Comparison of ENCODE assay signal across 30 cellular contexts in the genomic region with DNA sequence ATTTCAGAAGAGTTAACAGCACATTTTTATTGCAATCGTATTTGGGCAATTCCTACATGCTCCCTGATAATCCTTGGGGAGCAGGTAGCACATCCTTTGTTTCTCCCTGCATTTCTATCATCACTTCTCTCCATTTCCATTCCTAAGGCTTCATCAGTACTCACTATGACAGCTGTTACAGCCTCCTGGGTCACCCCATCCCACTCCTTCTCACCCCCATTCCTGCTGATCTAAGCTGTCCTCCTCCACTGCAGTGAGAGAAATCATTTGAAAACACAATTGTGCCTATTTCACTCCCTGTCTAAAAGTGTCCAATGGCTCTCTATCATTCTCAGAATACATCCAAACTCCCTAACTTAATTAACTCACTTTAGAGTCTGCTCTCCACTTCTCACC. TPM values are rescaled to one million over a fixed set of nuclear protein-coding genes. Genes with fewer than 3 reads are reported as not detected.
"Had no signal": no experiment of that assay in that cellular context is flagged by ENCODE, and none has a peak within 500 bp of the region (broad histone marks: within the 10 kb centered on the region; RNA-seq: fewer than 3 reads in every experiment).

No MANE protein-coding gene starts in this region.

- H3K27me3 ChIP-seq: ascending aorta, breast epithelium, esophagus muscularis mucosa, gastrocnemius medialis, heart left ventricle had no signal

- DNase-seq: activated CD4-positive, alpha-beta memory T cell treated with anti-CD3 and anti-CD28 coated beads for 36 hours; activated CD4-positive, alpha-beta T cell treated with anti-CD3 and anti-CD28 coated beads for 36 hours; activated CD4-positive, alpha-beta T cell treated with anti-CD3 and anti-CD28 coated beads, Interleukin-2, amount 10 ng/mL, durations not matched to agents 24 days and 14 days; activated CD4-positive, CD25-positive, alpha-beta regulatory T cell; activated CD4-positive, CD25-positive, alpha-beta regulatory T cell treated with anti-CD3 and anti-CD28 coated beads, Interleukin-2, amount 50 U/mL, for 72 hours; activated CD8-positive, alpha-beta memory T cell treated with anti-CD3 and anti-CD28 coated beads, Interleukin-2, amount 10 ng/mL, durations not matched to agents 7 days and 5 days; activated CD8-positive, alpha-beta memory T cell treated with anti-CD3 and anti-CD28 coated beads, Interleukin-2, amount 50 U/mL, for 4 hours; activated CD8-positive, alpha-beta T cell treated with anti-CD3 and anti-CD28 coated beads, Interleukin-2, amount 10 ng/mL, durations not matched to agents 7 days and 5 days; activated gamma-delta T cell; activated naive CD4-positive, alpha-beta T cell; activated naive CD4-positive, alpha-beta T cell treated with anti-CD3 and anti-CD28 coated beads, Interleukin-2, amount 10 ng/mL, durations not matched to agents 7 days and 5 days; activated naive CD8-positive, alpha-beta T cell treated with anti-CD3 and anti-CD28 coated beads, Interleukin-2, amount 10 ng/mL, durations not matched to agents 7 days and 5 days; activated T-cell treated with anti-CD3 and anti-CD28 coated beads, Interleukin-2, amount 50 U/mL, for 1 hour; activated T-cell treated with anti-CD3 and anti-CD28 coated beads, Interleukin-2, amount 50 U/mL, for 72 hours; dermis blood vessel endothelial cell; effector CD4-positive, alpha-beta T cell; effector memory CD8-positive, alpha-beta T cell; foreskin keratinocyte; gastrocnemius medialis; glutamatergic neuron; heart left ventricle; T-helper 2 cell had no signal

- H3K9me3 ChIP-seq: ascending aorta, breast epithelium, esophagus muscularis mucosa, gastrocnemius medialis, heart left ventricle had no signal

- H3K4me1 ChIP-seq: ascending aorta, breast epithelium, esophagus muscularis mucosa, foreskin keratinocyte, gastrocnemius medialis, heart left ventricle had no signal

- H3K4me3 ChIP-seq: ascending aorta, breast epithelium, coronary artery, esophagus muscularis mucosa, gastrocnemius medialis, heart left ventricle had no signal

- H3K27ac ChIP-seq: ascending aorta, breast epithelium, coronary artery, esophagus muscularis mucosa, foreskin keratinocyte, gastrocnemius medialis, heart left ventricle had no signal

- H3K36me3 ChIP-seq: ascending aorta, breast epithelium, esophagus muscularis mucosa, gastrocnemius medialis, heart left ventricle had no signal

- ATAC-seq: activated CD4-positive, alpha-beta T cell treated with anti-CD3 and anti-CD28 coated beads for 36 hours; activated CD8-positive, alpha-beta memory T cell treated with anti-CD3 and anti-CD28 coated beads, Interleukin-2, amount 10 ng/mL, durations not matched to agents 7 days and 5 days; activated CD8-positive, alpha-beta T cell treated with anti-CD3 and anti-CD28 coated beads, Interleukin-2, amount 10 ng/mL, durations not matched to agents 7 days and 5 days; activated naive CD4-positive, alpha-beta T cell treated with anti-CD3 and anti-CD28 coated beads, Interleukin-2, amount 50 U/mL, for 72 hours; activated T-cell treated with anti-CD3 and anti-CD28 coated beads, Interleukin-2, amount 50 U/mL, for 72 hours; effector memory CD8-positive, alpha-beta T cell; foreskin keratinocyte; gastrocnemius medialis; heart left ventricle had no signal

RNA-seq across cellular contexts. Expression of a gene that starts 17.0 kb away (rescaled TPM):
- total RNA-seq: activated CD4-positive, alpha-beta T cell treated with anti-CD3 and anti-CD28 coated beads for 36 hours; activated CD4-positive, alpha-beta T cell treated with anti-CD3 and anti-CD28 coated beads, Interleukin-2, amount 10 ng/mL, durations not matched to agents 24 days and 14 days; activated CD8-positive, alpha-beta memory T cell treated with anti-CD3 and anti-CD28 coated beads for 36 hours; activated CD8-positive, alpha-beta memory T cell treated with anti-CD3 and anti-CD28 coated beads, Interleukin-2, amount 10 ng/mL, durations not matched to agents 7 days and 5 days; activated CD8-positive, alpha-beta T cell treated with anti-CD3 and anti-CD28 coated beads, Interleukin-2, amount 10 ng/mL, durations not matched to agents 7 days and 5 days; activated naive CD4-positive, alpha-beta T cell treated with anti-CD3 and anti-CD28 coated beads, Interleukin-2, amount 50 U/mL, for 72 hours; activated naive CD8-positive, alpha-beta T cell treated with anti-CD3 and anti-CD28 coated beads, Interleukin-2, amount 10 ng/mL, durations not matched to agents 7 days and 5 days had no signal

RNA-seq across cellular contexts. Expression of a gene that starts 18.4 kb away (rescaled TPM):
- total RNA-seq: activated CD4-positive, alpha-beta memory T cell treated with anti-CD3 and anti-CD28 coated beads for 36 hours; activated CD4-positive, alpha-beta T cell treated with anti-CD3 and anti-CD28 coated beads for 36 hours; activated CD4-positive, alpha-beta T cell treated with anti-CD3 and anti-CD28 coated beads, Interleukin-2, amount 10 ng/mL, durations not matched to agents 24 days and 14 days; activated CD8-positive, alpha-beta memory T cell treated with anti-CD3 and anti-CD28 coated beads for 36 hours; activated CD8-positive, alpha-beta memory T cell treated with anti-CD3 and anti-CD28 coated beads, Interleukin-2, amount 10 ng/mL, durations not matched to agents 7 days and 5 days; activated CD8-positive, alpha-beta T cell treated with anti-CD3 and anti-CD28 coated beads, Interleukin-2, amount 10 ng/mL, durations not matched to agents 7 days and 5 days; activated naive CD4-positive, alpha-beta T cell treated with anti-CD3 and anti-CD28 coated beads, Interleukin-2, amount 50 U/mL, for 72 hours; activated naive CD8-positive, alpha-beta T cell treated with anti-CD3 and anti-CD28 coated beads, Interleukin-2, amount 10 ng/mL, durations not matched to agents 7 days and 5 days; activated T-cell treated with anti-CD3 and anti-CD28 coated beads, Interleukin-2, amount 50 U/mL, for 72 hours; ascending aorta; breast epithelium; cardiac septum; cerebellum; dermis blood vessel endothelial cell; esophagus muscularis mucosa; foreskin keratinocyte; gastrocnemius medialis; heart left ventricle had no signal
- polyA plus RNA-seq: foreskin keratinocyte, heart left ventricle had no signal

RNA-seq across cellular contexts. Expression of a gene that starts 45.2 kb away (rescaled TPM):
- total RNA-seq: activated CD8-positive, alpha-beta memory T cell treated with anti-CD3 and anti-CD28 coated beads, Interleukin-2, amount 10 ng/mL, durations not matched to agents 7 days and 5 days; activated CD8-positive, alpha-beta T cell treated with anti-CD3 and anti-CD28 coated beads, Interleukin-2, amount 10 ng/mL, durations not matched to agents 7 days and 5 days had no signal
